In the genomic region with DNA sequence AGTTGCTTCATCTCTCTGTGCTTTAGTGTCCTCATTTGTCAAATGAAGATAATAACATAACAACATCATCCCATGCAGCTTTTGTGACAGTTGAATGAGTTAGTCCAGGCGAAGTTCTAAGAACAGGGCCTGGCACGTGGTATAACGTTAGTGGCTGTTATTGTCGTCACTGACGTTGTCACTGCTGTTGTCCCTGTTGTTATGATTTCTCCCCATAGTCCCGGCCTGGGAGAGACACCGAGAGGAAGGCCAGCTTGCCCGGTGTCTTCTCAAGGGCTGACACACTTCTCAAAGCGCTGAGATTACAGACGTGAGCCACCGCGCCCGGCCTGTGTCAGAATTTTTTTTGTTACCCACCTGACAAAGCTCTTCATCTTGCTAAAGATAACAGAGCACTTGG, we compare ENCODE assay signal across 1 cellular context.
TF ChIP-seq lines count a peak whose summit lies in the region.

No MANE protein-coding gene starts in this region.

TF ChIP-seq in WTC11, 78 proteins besides CTCF, POLR2A, EP300 and RAD21 (continued from another document):
- no peak for TF ChIP-seq ATF6 (CRISPR knock-in tag; IDR thresholded peaks at IDR 0.05)
- TF ChIP-seq, protein P1, sequence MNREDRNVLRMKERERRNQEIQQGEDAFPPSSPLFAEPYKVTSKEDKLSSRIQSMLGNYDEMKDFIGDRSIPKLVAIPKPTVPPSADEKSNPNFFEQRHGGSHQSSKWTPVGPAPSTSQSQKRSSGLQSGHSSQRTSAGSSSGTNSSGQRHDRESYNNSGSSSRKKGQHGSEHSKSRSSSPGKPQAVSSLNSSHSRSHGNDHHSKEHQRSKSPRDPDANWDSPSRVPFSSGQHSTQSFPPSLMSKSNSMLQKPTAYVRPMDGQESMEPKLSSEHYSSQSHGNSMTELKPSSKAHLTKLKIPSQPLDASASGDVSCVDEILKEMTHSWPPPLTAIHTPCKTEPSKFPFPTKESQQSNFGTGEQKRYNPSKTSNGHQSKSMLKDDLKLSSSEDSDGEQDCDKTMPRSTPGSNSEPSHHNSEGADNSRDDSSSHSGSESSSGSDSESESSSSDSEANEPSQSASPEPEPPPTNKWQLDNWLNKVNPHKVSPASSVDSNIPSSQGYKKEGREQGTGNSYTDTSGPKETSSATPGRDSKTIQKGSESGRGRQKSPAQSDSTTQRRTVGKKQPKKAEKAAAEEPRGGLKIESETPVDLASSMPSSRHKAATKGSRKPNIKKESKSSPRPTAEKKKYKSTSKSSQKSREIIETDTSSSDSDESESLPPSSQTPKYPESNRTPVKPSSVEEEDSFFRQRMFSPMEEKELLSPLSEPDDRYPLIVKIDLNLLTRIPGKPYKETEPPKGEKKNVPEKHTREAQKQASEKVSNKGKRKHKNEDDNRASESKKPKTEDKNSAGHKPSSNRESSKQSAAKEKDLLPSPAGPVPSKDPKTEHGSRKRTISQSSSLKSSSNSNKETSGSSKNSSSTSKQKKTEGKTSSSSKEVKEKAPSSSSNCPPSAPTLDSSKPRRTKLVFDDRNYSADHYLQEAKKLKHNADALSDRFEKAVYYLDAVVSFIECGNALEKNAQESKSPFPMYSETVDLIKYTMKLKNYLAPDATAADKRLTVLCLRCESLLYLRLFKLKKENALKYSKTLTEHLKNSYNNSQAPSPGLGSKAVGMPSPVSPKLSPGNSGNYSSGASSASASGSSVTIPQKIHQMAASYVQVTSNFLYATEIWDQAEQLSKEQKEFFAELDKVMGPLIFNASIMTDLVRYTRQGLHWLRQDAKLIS (CRISPR knock-in tag; IDR thresholded peaks at IDR 0.05; ENCODE audit: borderline replicate concordance) = no peak
- TF ChIP-seq CREM (CRISPR knock-in tag; IDR thresholded peaks at IDR 0.05) = no peak
- TF ChIP-seq IRF2 (CRISPR knock-in tag; IDR thresholded peaks at IDR 0.05; ENCODE audit: borderline replicate concordance, low read depth) = no peak
- TF ChIP-seq NFATC4 (CRISPR knock-in tag; IDR thresholded peaks at IDR 0.05) = no peak
- TF ChIP-seq, protein P2, sequence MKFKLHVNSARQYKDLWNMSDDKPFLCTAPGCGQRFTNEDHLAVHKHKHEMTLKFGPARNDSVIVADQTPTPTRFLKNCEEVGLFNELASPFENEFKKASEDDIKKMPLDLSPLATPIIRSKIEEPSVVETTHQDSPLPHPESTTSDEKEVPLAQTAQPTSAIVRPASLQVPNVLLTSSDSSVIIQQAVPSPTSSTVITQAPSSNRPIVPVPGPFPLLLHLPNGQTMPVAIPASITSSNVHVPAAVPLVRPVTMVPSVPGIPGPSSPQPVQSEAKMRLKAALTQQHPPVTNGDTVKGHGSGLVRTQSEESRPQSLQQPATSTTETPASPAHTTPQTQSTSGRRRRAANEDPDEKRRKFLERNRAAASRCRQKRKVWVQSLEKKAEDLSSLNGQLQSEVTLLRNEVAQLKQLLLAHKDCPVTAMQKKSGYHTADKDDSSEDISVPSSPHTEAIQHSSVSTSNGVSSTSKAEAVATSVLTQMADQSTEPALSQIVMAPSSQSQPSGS (CRISPR knock-in tag; IDR thresholded peaks at IDR 0.05; ENCODE audit: borderline replicate concordance, low read depth) = no peak
- TF ChIP-seq GRHL2 (CRISPR knock-in tag; IDR thresholded peaks at IDR 0.05; ENCODE audit: insufficient replicate concordance, severe bottlenecking) = no peak
- no peak for TF ChIP-seq KAT7 (CRISPR knock-in tag; IDR thresholded peaks at IDR 0.05; ENCODE audit: borderline replicate concordance)
- no peak for TF ChIP-seq GABPB1 (CRISPR knock-in tag; IDR thresholded peaks at IDR 0.05)
- TF ChIP-seq, protein P3, sequence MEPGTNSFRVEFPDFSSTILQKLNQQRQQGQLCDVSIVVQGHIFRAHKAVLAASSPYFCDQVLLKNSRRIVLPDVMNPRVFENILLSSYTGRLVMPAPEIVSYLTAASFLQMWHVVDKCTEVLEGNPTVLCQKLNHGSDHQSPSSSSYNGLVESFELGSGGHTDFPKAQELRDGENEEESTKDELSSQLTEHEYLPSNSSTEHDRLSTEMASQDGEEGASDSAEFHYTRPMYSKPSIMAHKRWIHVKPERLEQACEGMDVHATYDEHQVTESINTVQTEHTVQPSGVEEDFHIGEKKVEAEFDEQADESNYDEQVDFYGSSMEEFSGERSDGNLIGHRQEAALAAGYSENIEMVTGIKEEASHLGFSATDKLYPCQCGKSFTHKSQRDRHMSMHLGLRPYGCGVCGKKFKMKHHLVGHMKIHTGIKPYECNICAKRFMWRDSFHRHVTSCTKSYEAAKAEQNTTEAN (CRISPR knock-in tag; IDR thresholded peaks at IDR 0.05) = no peak
- TF ChIP-seq TEAD1 (CRISPR knock-in tag; IDR thresholded peaks at IDR 0.05) = no peak
- TF ChIP-seq, protein P4, sequence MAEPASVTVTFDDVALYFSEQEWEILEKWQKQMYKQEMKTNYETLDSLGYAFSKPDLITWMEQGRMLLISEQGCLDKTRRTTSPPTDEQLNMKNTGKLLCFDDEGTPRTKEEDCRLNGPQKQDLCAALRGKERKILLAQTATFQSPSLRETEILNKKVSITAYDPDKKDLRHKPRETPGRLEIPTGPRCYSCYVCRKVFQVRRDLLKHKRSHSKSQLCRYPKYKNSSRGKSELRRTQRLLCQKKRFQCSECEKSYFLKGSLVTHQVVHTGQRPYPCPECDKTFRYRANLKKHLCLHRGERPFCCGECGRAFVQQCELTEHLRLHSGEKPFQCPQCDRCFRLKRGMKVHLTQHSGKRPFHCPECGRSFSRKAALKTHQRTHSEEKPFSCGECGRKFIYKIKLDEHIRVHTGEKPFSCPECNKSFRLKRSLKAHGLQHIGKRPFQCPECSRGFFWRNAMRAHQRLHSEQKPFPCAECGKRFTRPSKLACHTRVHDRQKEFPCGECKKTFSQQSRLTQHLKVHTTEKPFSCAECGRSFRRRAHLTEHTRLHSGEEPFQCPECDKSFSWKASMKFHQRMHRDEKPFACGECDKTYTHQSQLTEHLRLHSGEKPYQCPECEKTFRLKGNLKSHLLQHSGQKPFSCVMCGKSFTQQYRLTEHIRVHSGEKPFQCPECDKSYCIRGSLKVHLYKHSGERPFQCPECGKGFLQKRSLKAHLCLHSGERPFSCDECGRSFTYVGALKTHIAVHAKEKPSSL (CRISPR knock-in tag; conservative IDR thresholded peaks at IDR 0.05) = no peak
- TF ChIP-seq, protein P5, sequence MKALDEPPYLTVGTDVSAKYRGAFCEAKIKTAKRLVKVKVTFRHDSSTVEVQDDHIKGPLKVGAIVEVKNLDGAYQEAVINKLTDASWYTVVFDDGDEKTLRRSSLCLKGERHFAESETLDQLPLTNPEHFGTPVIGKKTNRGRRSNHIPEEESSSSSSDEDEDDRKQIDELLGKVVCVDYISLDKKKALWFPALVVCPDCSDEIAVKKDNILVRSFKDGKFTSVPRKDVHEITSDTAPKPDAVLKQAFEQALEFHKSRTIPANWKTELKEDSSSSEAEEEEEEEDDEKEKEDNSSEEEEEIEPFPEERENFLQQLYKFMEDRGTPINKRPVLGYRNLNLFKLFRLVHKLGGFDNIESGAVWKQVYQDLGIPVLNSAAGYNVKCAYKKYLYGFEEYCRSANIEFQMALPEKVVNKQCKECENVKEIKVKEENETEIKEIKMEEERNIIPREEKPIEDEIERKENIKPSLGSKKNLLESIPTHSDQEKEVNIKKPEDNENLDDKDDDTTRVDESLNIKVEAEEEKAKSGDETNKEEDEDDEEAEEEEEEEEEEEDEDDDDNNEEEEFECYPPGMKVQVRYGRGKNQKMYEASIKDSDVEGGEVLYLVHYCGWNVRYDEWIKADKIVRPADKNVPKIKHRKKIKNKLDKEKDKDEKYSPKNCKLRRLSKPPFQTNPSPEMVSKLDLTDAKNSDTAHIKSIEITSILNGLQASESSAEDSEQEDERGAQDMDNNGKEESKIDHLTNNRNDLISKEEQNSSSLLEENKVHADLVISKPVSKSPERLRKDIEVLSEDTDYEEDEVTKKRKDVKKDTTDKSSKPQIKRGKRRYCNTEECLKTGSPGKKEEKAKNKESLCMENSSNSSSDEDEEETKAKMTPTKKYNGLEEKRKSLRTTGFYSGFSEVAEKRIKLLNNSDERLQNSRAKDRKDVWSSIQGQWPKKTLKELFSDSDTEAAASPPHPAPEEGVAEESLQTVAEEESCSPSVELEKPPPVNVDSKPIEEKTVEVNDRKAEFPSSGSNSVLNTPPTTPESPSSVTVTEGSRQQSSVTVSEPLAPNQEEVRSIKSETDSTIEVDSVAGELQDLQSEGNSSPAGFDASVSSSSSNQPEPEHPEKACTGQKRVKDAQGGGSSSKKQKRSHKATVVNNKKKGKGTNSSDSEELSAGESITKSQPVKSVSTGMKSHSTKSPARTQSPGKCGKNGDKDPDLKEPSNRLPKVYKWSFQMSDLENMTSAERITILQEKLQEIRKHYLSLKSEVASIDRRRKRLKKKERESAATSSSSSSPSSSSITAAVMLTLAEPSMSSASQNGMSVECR (CRISPR knock-in tag; IDR thresholded peaks at IDR 0.05; ENCODE audit: borderline replicate concordance) = no peak
- no peak for TF ChIP-seq PREB (CRISPR knock-in tag; IDR thresholded peaks at IDR 0.05; ENCODE audit: borderline replicate concordance)
- TF ChIP-seq SOX15 (CRISPR knock-in tag; IDR thresholded peaks at IDR 0.05) = no peak
